Comparison of ENCODE assay signal across 1 cellular context in the genomic region with DNA sequence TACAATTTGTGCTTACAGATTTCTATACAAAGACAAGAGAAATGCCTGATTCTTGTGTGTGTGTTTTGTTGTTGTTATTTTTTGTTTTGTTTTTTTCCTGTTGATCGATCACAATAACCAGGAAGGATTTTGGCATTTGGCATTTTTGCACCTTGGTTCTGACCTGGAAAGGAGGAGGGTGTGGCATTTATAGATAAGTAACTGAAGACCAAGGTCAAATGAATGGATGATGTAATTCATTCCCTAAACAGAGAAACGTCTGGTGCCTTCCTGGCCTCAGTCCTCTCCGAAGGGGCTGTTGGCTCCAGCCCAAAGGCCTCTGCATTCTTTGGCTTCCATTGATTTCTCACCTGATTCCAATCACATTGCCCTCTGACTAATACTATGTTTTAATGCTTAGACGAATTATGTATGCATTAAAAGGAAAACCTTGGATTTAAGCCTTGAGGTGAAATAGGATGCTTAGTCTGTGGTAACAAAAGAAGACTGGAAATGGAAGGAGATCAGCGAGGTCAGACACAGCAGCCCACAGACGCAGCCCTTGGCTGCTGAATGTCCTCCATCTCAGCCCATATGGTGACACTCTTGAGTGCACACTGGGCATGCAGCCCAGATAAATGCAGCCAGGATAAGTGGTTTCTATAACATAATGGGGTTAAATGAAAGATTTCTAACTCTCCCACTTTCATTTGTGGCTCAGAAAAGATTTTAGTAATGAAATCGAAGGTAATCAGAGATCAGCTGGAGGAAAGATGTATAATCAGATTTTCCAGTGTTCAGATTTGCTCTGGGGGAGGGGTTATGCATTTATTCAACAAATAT.
A peak's percentile ranks its signal among the peaks of the same experiment; 100 is the strongest.
TF ChIP-seq lines count a peak whose summit lies in the region.

No MANE protein-coding gene starts in this region.

TF ChIP-seq in Ishikawa, 13 proteins besides CTCF, POLR2A, EP300 and RAD21 (continued from another document):
- TF ChIP-seq YY1 (IDR thresholded peaks at IDR 0.05; ENCODE audit: low read depth), result peak; percentile 60
- peak; percentile 88 for TF ChIP-seq FOXM1 (IDR thresholded peaks at IDR 0.05; ENCODE audit: borderline replicate concordance, low read depth)
- TF ChIP-seq ZBTB7A (IDR thresholded peaks at IDR 0.05; ENCODE audit: low read depth), result no peak
- TF ChIP-seq, protein P1, sequence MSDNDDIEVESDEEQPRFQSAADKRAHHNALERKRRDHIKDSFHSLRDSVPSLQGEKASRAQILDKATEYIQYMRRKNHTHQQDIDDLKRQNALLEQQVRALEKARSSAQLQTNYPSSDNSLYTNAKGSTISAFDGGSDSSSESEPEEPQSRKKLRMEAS (IDR thresholded peaks at IDR 0.05), result peak; percentile 68
TF ChIP-seq in Ishikawa: peak in this region for 7.
